8 cellular contexts compared by ENCODE assay signal in the genomic region with DNA sequence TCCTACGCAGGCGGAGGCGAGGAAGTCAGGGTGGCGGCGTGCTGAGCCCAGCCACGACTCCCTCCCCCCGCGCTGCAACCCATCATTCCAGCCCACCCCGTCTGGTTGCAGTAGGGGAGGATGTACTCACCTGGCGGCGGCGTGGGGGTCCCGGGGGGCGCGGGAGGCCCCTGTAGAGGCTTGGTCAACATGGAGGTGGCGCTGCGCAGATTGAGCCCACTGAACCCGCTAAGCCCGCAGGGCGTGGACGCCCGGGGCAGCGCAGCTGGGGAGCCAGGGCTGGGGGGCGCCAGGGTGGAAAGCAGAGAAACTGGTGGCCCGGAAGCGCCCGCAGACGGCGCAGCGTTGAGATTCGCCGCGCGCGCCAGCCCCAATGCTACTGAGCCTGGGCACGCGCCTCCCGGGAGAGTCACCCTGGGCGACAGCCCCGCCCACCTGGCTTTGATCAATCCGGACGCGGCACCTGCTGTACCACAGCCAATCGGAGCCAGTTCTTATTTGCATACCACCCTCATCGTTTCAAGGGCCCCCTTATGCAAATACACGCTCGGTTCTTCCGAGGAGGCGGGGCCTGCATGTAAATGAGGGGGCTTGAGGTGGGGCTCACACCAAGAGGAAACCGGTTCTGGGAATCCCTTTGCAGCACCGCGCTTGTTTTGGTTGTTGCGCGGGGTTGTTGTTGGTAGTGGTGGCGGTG. TPM values are rescaled to one million over a fixed set of nuclear protein-coding genes. Genes with fewer than 3 reads are reported as not detected.
DNase-seq lines count a peak whose midpoint lies in the region; ATAC-seq, FAIRE-seq and TF ChIP-seq lines count a peak whose summit lies in the region.

A gene (minus strand): TSS at position 381 of the 697 bp plus-strand sequence. CDS start 190 bp downstream, at position 191.

- H3K9ac ChIP-seq in IMR-90 (ENCODE audit: low read depth, low read length) (peak within 1 kb of the TSS; percentile 73; the same call in 1 of the 2 replicates), OCI-LY3 (ENCODE audit: low read length) (peak within 1 kb of the TSS; percentile 99)

- H3K14ac ChIP-seq in IMR-90 (replicated peaks; ENCODE audit: low read depth, low read length): no peak within 1 kb of the TSS; the same call in 1 of the 2 replicates

- peak within 1 kb of the TSS in 1 of 2 experiments; percentile 69; a peak in 1 of 4 replicates for H4K8ac ChIP-seq in IMR-90 (ENCODE audit: low read depth in 2 of 2, low read length in 2 of 2)

- no peaks in the 10 kb centered on the region for H3K9me3 ChIP-seq in IMR-90 (ENCODE audit: control insufficient read depth, insufficient read depth, low read length)
- no peaks in the 10 kb centered on the region for H3K9me3 ChIP-seq in OCI-LY3 (ENCODE audit: insufficient read depth, low read length)
- H3K9me3 ChIP-seq in mononuclear cell (ENCODE audit: low read depth, low read length): no peaks in the 10 kb centered on the region

- H2BK5ac ChIP-seq in IMR-90 (ENCODE audit: low read depth, low read length, poor library complexity, severe bottlenecking): peak within 1 kb of the TSS; percentile 55

- H3K56ac ChIP-seq in IMR-90 (ENCODE audit: extremely low read depth, insufficient read depth, low read length): no peak within 1 kb of the TSS

- no peak within 1 kb of the TSS for H2BK20ac ChIP-seq in IMR-90 (ENCODE audit: low read depth, low read length)

- peaks cover 79% of the 10 kb centered on the region for H3K79me2 ChIP-seq in OCI-LY3 (ENCODE audit: low read length)

- peak within 1 kb of the TSS; percentile 48 for H2AK5ac ChIP-seq in IMR-90 (ENCODE audit: low read depth, low read length)

- peak; percentile 44 for DNase-seq in D721Med (ENCODE audit: insufficient read length, low spot score)
- peak; percentile 82 for DNase-seq in IMR-90
- DNase-seq in activated CD8-positive, alpha-beta memory T cell treated with anti-CD3 and anti-CD28 coated beads, Interleukin-2, amount 50 U/mL, for 4 hours: peak; percentile 90
- peak; percentile 67 for DNase-seq in epidermal melanocyte (ENCODE audit: insufficient read length, low spot score)
- peak; percentile 71 to 84 for DNase-seq in stimulated activated CD8-positive, alpha-beta memory T cell treated with anti-CD3 and anti-CD28 coated beads, Interleukin-4, amount 100 ng/mL, for 1 hour (ENCODE audit: low read depth in 2 of 2, low spot score in 1 of 2)

- H3K4me3 ChIP-seq in IMR-90 (ENCODE audit: insufficient read depth, low read depth, low read length) (peak within 1 kb of the TSS; percentile 57), OCI-LY3 (ENCODE audit: low read length) (peak within 1 kb of the TSS; percentile 100), mononuclear cell (ENCODE audit: low read length) (peak within 1 kb of the TSS; percentile 81)

- peak; percentile 69 for FAIRE-seq in D721Med (lab: Jason Lieb, UNC)

- no peak within 1 kb of the TSS for H2BK15ac ChIP-seq in IMR-90 (ENCODE audit: low read depth, low read length)

- peak within 1 kb of the TSS; percentile 73 for H3K23ac ChIP-seq in IMR-90 (ENCODE audit: low read depth, low read length)

- TF ChIP-seq CTCF in D721Med (IDR thresholded peaks at IDR 0.05; ENCODE audit: insufficient read depth, missing control alignments): no peak
- no peak for TF ChIP-seq CTCF in IMR-90 (conservative IDR thresholded peaks at IDR 0.05; ENCODE audit: low read depth, low read length)
- no peak for TF ChIP-seq CTCF in OCI-LY3 (IDR thresholded peaks at IDR 0.05; ENCODE audit: low read depth, low read length)

- TF ChIP-seq POLR2A in IMR-90 (IDR thresholded peaks at IDR 0.05; ENCODE audit: low read depth, low read length): peak; percentile 85

- CTCF ChIA-PET in IMR-90 (lab: Yijun Ruan, JAX): no interaction called here

- H2AFZ ChIP-seq in IMR-90 (replicated peaks; ENCODE audit: low read length, poor library complexity): peak within 1 kb of the TSS; percentile 85
- H2AFZ ChIP-seq in OCI-LY3 (ENCODE audit: low read depth, low read length): no peak within 1 kb of the TSS

- dilution Hi-C loops in IMR-90 (cut with HindIII; ENCODE audit: low sequenced_read_pairs, unreplicated experiment): no loop called here

- H3K27me3 ChIP-seq in IMR-90 (ENCODE audit: control insufficient read depth, insufficient read depth, low read length) (no peaks in the 10 kb centered on the region), OCI-LY3 (ENCODE audit: low read depth, low read length) (no peaks in the 10 kb centered on the region), mononuclear cell (ENCODE audit: insufficient read depth, low read length) (no peaks in the 10 kb centered on the region)

- peak within 1 kb of the TSS; percentile 23; the same call in 1 of the 2 replicates for H4K91ac ChIP-seq in IMR-90 (ENCODE audit: insufficient read depth, low read depth, low read length)

- H2BK120ac ChIP-seq in IMR-90 (ENCODE audit: low read depth, low read length): no peak within 1 kb of the TSS

- peaks cover 5% of the 10 kb centered on the region; the same call in 1 of the 2 replicates for H3K9me1 ChIP-seq in IMR-90 (ENCODE audit: insufficient read depth, low read length)

- peaks cover 4 to 21% of the 10 kb centered on the region in 2 experiments; a peak in 2 of 4 replicates for H3K79me1 ChIP-seq in IMR-90 (ENCODE audit: low read depth in 1 of 2, low read length in 2 of 2)

- H4K5ac ChIP-seq in IMR-90 (ENCODE audit: low read depth, low read length): peak within 1 kb of the TSS; percentile 73

- H4K20me1 ChIP-seq in IMR-90 (ENCODE audit: insufficient read depth, low read length) (peaks cover 16% of the 10 kb centered on the region; the same call in 1 of the 2 replicates), OCI-LY3 (ENCODE audit: insufficient read depth, low read length) (peaks cover 45% of the 10 kb centered on the region)

- H2AK9ac ChIP-seq in IMR-90 (replicated peaks; ENCODE audit: low read depth, low read length, poor library complexity): peak within 1 kb of the TSS; percentile 78

- intact Hi-C loops in IMR-90 (cut with micrococcal nuclease): loop anchor here (5.0 kb wide), 1 partner anchor 124 kb away; a partner anchor contains a TSS

- BruUV-seq in IMR-90 (replicated peaks; lab: Mats Ljungman, UMichigan): no TSS peak

- H3K4me1 ChIP-seq in IMR-90 (ENCODE audit: control insufficient read depth, insufficient read depth, low read length): peaks cover 3% of the 10 kb centered on the region; the same call in 1 of the 2 replicates
- H3K4me1 ChIP-seq in OCI-LY3 (ENCODE audit: low read length): peaks cover 39% of the 10 kb centered on the region
- H3K4me1 ChIP-seq in mononuclear cell (ENCODE audit: insufficient read depth, low read length): peaks cover 65% of the 10 kb centered on the region

- H3K27ac ChIP-seq in IMR-90 (ENCODE audit: insufficient read depth, low read length) (peak within 1 kb of the TSS; percentile 37; the same call in 1 of the 2 replicates), OCI-LY3 (ENCODE audit: low read length) (peak within 1 kb of the TSS; percentile 98)

- ATAC-seq in GM21528 (IDR thresholded peaks at IDR 0.05; ENCODE audit: low FRiP score, unreplicated experiment) (peak; percentile 73), IMR-90 (ENCODE audit: low read depth) (peak; percentile 79)

- POLR2A ChIA-PET in IMR-90 (lab: Charles Lee; ENCODE audit: unreplicated experiment): no interaction called here

- H3K36me3 ChIP-seq in IMR-90 (ENCODE audit: control insufficient read depth, insufficient read depth, low read length): peaks cover 7% of the 10 kb centered on the region; the same call in 1 of the 2 replicates
- peaks cover 54% of the 10 kb centered on the region for H3K36me3 ChIP-seq in OCI-LY3 (replicated peaks; ENCODE audit: low read depth, low read length)

- in situ Hi-C loops in IMR-90 (cut with MboI; ENCODE audit: low sequenced_read_pairs): no loop called here

- H3K4me2 ChIP-seq in IMR-90 (ENCODE audit: low read depth, low read length) (peak within 1 kb of the TSS; percentile 93), OCI-LY3 (ENCODE audit: low read length) (peak within 1 kb of the TSS; percentile 97)

- peak within 1 kb of the TSS; percentile 27; the same call in 1 of the 2 replicates for H3K4ac ChIP-seq in IMR-90 (ENCODE audit: low read depth, low read length)

- WGBS in IMR-90 (ENCODE audit: extremely low coverage in 2 of 2, insufficient read length in 1 of 2), 2 experiments: 41% methylated on average over 20 of the region's 55 CpGs; no CpG with 5 or more reads in 1 of the 2 experiments

- no peak for TF ChIP-seq RAD21 in IMR-90 (IDR thresholded peaks at IDR 0.05; ENCODE audit: low read length)

- no peak within 1 kb of the TSS; the same call in 1 of the 2 replicates for H3K18ac ChIP-seq in IMR-90 (ENCODE audit: low read depth, low read length)

TF ChIP-seq in IMR-90, 13 proteins besides CTCF, POLR2A, EP300 and RAD21:
- TF ChIP-seq MXI1 (IDR thresholded peaks at IDR 0.05; ENCODE audit: borderline replicate concordance, low read depth, low read length): peak; percentile 52; the same call in 1 of the 2 replicates
- peak; percentile 38; the same call in 1 of the 2 replicates for TF ChIP-seq MAZ (IDR thresholded peaks at IDR 0.05; ENCODE audit: borderline replicate concordance, low read depth, low read length)
- TF ChIP-seq BHLHE40 (IDR thresholded peaks at IDR 0.05; ENCODE audit: low read depth, low read length): peak; percentile 55; the same call in 1 of the 2 replicates
- TF ChIP-seq RCOR1 (IDR thresholded peaks at IDR 0.05; ENCODE audit: insufficient replicate concordance, low read length): peak; percentile 4
- TF ChIP-seq, protein P1, sequence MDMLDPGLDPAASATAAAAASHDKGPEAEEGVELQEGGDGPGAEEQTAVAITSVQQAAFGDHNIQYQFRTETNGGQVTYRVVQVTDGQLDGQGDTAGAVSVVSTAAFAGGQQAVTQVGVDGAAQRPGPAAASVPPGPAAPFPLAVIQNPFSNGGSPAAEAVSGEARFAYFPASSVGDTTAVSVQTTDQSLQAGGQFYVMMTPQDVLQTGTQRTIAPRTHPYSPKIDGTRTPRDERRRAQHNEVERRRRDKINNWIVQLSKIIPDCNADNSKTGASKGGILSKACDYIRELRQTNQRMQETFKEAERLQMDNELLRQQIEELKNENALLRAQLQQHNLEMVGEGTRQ (IDR thresholded peaks at IDR 0.05; ENCODE audit: low read depth, low read length): peak; percentile 88
- TF ChIP-seq MAFK (IDR thresholded peaks at IDR 0.05; ENCODE audit: low read depth, low read length): no peak

RNA-seq across cellular contexts. Expression of the gene that starts here (rescaled TPM):
- total RNA-seq in IMR-90 (2012; rRNA removed): 6.9 and 7.3 TPM in 2 replicates
- polyA plus RNA-seq in IMR-90 (2012; rRNA removed): 8.1 and 9.4 TPM in 2 replicates
- 4.8 and 6.5 TPM in 2 replicates for polyA plus RNA-seq in IMR-90 (2012; cell fraction: cytosol; rRNA removed)
- polyA plus RNA-seq in IMR-90 (2012; cell fraction: nucleus; rRNA removed; ENCODE audit: low replicate concordance): 19.3 and 20.5 TPM in 2 replicates
- 239 TPM for total RNA-seq in mononuclear cell

Comparison
In these comparisons a context has a peak if more than half of its experiments do, and no peak if none do; other contexts are left out.
1. Peak in every context shown above with its lines: DNase-seq, ATAC-seq, H3K4me3 ChIP-seq and H3K27ac ChIP-seq.
2. RNA of the gene that starts here (total RNA-seq): 239 TPM in mononuclear cell (single experiment); 6.9 to 7.3 TPM in IMR-90; every median in the first group is over 10 times any median in the second.